Comparison of ENCODE assay signal across 25 cellular contexts in genomic region chr11:124339671-124340447, GRCh38. TPM values are rescaled to one million over a fixed set of nuclear protein-coding genes. Genes with fewer than 3 reads are reported as not detected.
A peak's percentile ranks its signal among the peaks of the same experiment; 100 is the strongest.
DNase-seq lines count a peak whose midpoint lies in the region; ATAC-seq lines count a peak whose summit lies in the region.
"Had no signal": no experiment of that assay in that cellular context is flagged by ENCODE, and none has a peak within 500 bp of the region (broad histone marks: within the 10 kb centered on the region; RNA-seq: fewer than 3 reads in every experiment).

No MANE protein-coding gene starts in this region.

- no peaks in the 10 kb centered on the region for H3K9me3 Mint-ChIP-seq in dendritic cell treated with granulocyte-macrophage colony-stimulating factor and Interleukin-4, amounts not matched to agents 40 ng/mL and 50 ng/mL, for 4 days
- H3K9me3 Mint-ChIP-seq in natural killer cell treated with Interleukin-12 subunit alpha and Interleukin-12 subunit beta and Interleukin-15 and Interleukin-18, amount 100 ng/mL, for 72 hours, result no peaks in the 10 kb centered on the region

- intact Hi-C loops in dendritic cell treated with granulocyte-macrophage colony-stimulating factor and Interleukin-4, amounts not matched to agents 40 ng/mL and 50 ng/mL, for 4 days (cut with micrococcal nuclease), result no loop called here
- intact Hi-C loops in head of caudate nucleus (cut with DNase I), result no loop called here

- peaks cover 16% of the 10 kb centered on the region for H3K4me1 Mint-ChIP-seq in dendritic cell treated with granulocyte-macrophage colony-stimulating factor and Interleukin-4, amounts not matched to agents 40 ng/mL and 50 ng/mL, for 4 days (ENCODE audit: low read depth)
- no peaks in the 10 kb centered on the region for H3K4me1 Mint-ChIP-seq in natural killer cell treated with Interleukin-12 subunit alpha and Interleukin-12 subunit beta and Interleukin-15 and Interleukin-18, amount 100 ng/mL, for 72 hours (ENCODE audit: low read depth in 2 of 2)

- in situ Hi-C loops in KBM-7 (cut with MboI; ENCODE audit: low pct_unique_long_range_greater_than_20kb, low sequenced_read_pairs), result no loop called here

- DNase-seq in CD1c-positive myeloid dendritic cell (ENCODE audit: extremely low spot score) (peak; percentile 27), KBM-7 (peak; percentile 4), OCI-M1 (lab: John Stamatoyannopoulos, UW) (peak; percentile 82), head of caudate nucleus (no peak)
- DNase-seq in natural killer cell treated with Interleukin-12 subunit alpha and Interleukin-12 subunit beta and Interleukin-15 and Interleukin-18, amount 100 ng/mL, for 72 hours (ENCODE audit: low spot score), result no peak
- DNase-seq: Calu3; CD8-positive, alpha-beta T cell; DMS53; EL; HFFc6; Karpas-422; NCI-H1105 treated with DMSO at 0.1 percent for 48 hours; NCI-H1694 treated with DMSO at 0.1 percent for 48 hours; NCI-H774; Peyer's patch; Right ventricle myocardium superior; SK-N-SH; T-helper 1 cell had no signal

- H3K27me3 Mint-ChIP-seq in dendritic cell treated with granulocyte-macrophage colony-stimulating factor and Interleukin-4, amounts not matched to agents 40 ng/mL and 50 ng/mL, for 4 days, result no peaks in the 10 kb centered on the region
- H3K27me3 Mint-ChIP-seq in natural killer cell treated with Interleukin-12 subunit alpha and Interleukin-12 subunit beta and Interleukin-15 and Interleukin-18, amount 100 ng/mL, for 72 hours, result no peaks in the 10 kb centered on the region

- H3K4me3 Mint-ChIP-seq in dendritic cell treated with granulocyte-macrophage colony-stimulating factor and Interleukin-4, amounts not matched to agents 40 ng/mL and 50 ng/mL, for 4 days, result no peak overlapping the region
- H3K4me3 Mint-ChIP-seq in natural killer cell treated with Interleukin-12 subunit alpha and Interleukin-12 subunit beta and Interleukin-15 and Interleukin-18, amount 100 ng/mL, for 72 hours, result no peak overlapping the region
- H3K4me3 Mint-ChIP-seq: CD8-positive, alpha-beta T cell; HFFc6 had no signal

- H3K36me3 Mint-ChIP-seq in dendritic cell treated with granulocyte-macrophage colony-stimulating factor and Interleukin-4, amounts not matched to agents 40 ng/mL and 50 ng/mL, for 4 days (ENCODE audit: low read depth), result no peaks in the 10 kb centered on the region
- no peaks in the 10 kb centered on the region for H3K36me3 Mint-ChIP-seq in natural killer cell treated with Interleukin-12 subunit alpha and Interleukin-12 subunit beta and Interleukin-15 and Interleukin-18, amount 100 ng/mL, for 72 hours
- H3K36me3 Mint-ChIP-seq: CD8-positive, alpha-beta T cell had no signal

- no peak for ATAC-seq in HG03565 (IDR thresholded peaks at IDR 0.05; ENCODE audit: unreplicated experiment)
- no peak for ATAC-seq in HG02970 (IDR thresholded peaks at IDR 0.05; ENCODE audit: low FRiP score, unreplicated experiment)
- no peak for ATAC-seq in natural killer cell treated with Interleukin-12 subunit alpha and Interleukin-12 subunit beta and Interleukin-15 and Interleukin-18, amount 100 ng/mL, for 72 hours
- ATAC-seq: CD8-positive, alpha-beta T cell; GM12878 had no signal

- peak overlapping the region; percentile 70 for H3K27ac Mint-ChIP-seq in dendritic cell treated with granulocyte-macrophage colony-stimulating factor and Interleukin-4, amounts not matched to agents 40 ng/mL and 50 ng/mL, for 4 days
- H3K27ac Mint-ChIP-seq in natural killer cell treated with Interleukin-12 subunit alpha and Interleukin-12 subunit beta and Interleukin-15 and Interleukin-18, amount 100 ng/mL, for 72 hours, result no peak overlapping the region
- H3K27ac Mint-ChIP-seq: CD8-positive, alpha-beta T cell; HFFc6 had no signal

RNA-seq across cellular contexts. Expression of gene OR8D2, which starts 19.9 kb away (rescaled TPM):
- not detected for total RNA-seq in natural killer cell treated with Interleukin-12 subunit alpha and Interleukin-12 subunit beta and Interleukin-15 and Interleukin-18, amount 100 ng/mL, for 72 hours
- total RNA-seq: A673; Calu3; CD8-positive, alpha-beta T cell; GM12878; HFFc6; MCF 10A; NCI-H460; Peyer's patch; Right ventricle myocardium superior had no signal

RNA-seq across cellular contexts. Expression of gene OR8D1, which starts 26.1 kb away (rescaled TPM):
- total RNA-seq in natural killer cell treated with Interleukin-12 subunit alpha and Interleukin-12 subunit beta and Interleukin-15 and Interleukin-18, amount 100 ng/mL, for 72 hours, result not detected
- total RNA-seq: Calu3; CD8-positive, alpha-beta T cell; GM12878; HFFc6; MCF 10A; NCI-H460; Peyer's patch; Right ventricle myocardium superior had no signal

RNA-seq across cellular contexts. Expression of gene OR8B2, which starts 44.4 kb away (rescaled TPM):
- total RNA-seq in natural killer cell treated with Interleukin-12 subunit alpha and Interleukin-12 subunit beta and Interleukin-15 and Interleukin-18, amount 100 ng/mL, for 72 hours, result not detected
- total RNA-seq: A673; Calu3; CD8-positive, alpha-beta T cell; GM12878; HFFc6; MCF 10A; NCI-H460; Peyer's patch; Right ventricle myocardium superior had no signal

RNA-seq across cellular contexts. Expression of gene OR8B3, which starts 59.0 kb away (rescaled TPM):
- total RNA-seq in natural killer cell treated with Interleukin-12 subunit alpha and Interleukin-12 subunit beta and Interleukin-15 and Interleukin-18, amount 100 ng/mL, for 72 hours, result not detected
- total RNA-seq: A673; Calu3; CD8-positive, alpha-beta T cell; GM12878; HFFc6; MCF 10A; NCI-H460; Peyer's patch; Right ventricle myocardium superior had no signal

Comparison
In these comparisons a context has a peak if more than half of its experiments do, and no peak if none do; other contexts are left out.
1. DNase-seq: peak in CD1c-positive myeloid dendritic cell (single experiment), KBM-7 (single experiment) and OCI-M1 (single experiment); none in head of caudate nucleus (0 of 42) and natural killer cell treated with Interleukin-12 subunit alpha and Interleukin-12 subunit beta and Interleukin-15 and Interleukin-18, amount 100 ng/mL, for 72 hours (single experiment).